In the genomic region with DNA sequence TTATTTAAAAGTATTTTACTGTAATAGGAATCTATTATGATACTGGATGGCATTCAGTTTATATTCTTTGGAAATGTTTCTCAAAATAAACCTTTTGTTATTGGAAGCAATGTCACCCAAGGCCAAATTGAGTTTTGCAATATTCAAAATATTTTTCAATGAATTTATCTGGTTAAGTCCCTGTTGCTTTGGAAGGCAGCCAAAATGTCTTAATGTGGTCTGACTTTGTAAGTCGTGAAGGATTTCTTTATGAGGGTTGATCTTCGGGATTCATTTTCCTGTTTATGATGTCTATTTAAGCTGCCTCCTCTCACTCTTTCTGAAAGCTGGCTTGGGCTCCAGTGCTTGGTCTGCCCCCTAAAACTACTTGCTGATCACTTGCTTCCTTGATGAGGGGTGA, we compare ENCODE assay signal across 14 cellular contexts.
DNase-seq lines count a peak whose midpoint lies in the region; ATAC-seq and TF ChIP-seq lines count a peak whose summit lies in the region.
"Had no signal": no experiment of that assay in that cellular context is flagged by ENCODE, and none has a peak within 500 bp of the region (broad histone marks: within the 10 kb centered on the region; RNA-seq: fewer than 3 reads in every experiment).

No MANE protein-coding gene starts in this region.

- H3K4me3 ChIP-seq in gastroesophageal sphincter (no peak overlapping the region), stomach (no peak overlapping the region)

- TF ChIP-seq POLR2A in gastroesophageal sphincter (IDR thresholded peaks at IDR 0.05) (no peak), stomach (IDR thresholded peaks at IDR 0.05) (no peak)

- H3K36me3 Mint-ChIP-seq in brain: peaks cover 22% of the 10 kb centered on the region
- H3K36me3 Mint-ChIP-seq: activated CD4-positive, alpha-beta memory T cell treated with anti-CD3 and anti-CD28 coated beads for 36 hours had no signal

- H3K27me3 ChIP-seq in gastroesophageal sphincter (no peaks in the 10 kb centered on the region), stomach (no peaks in the 10 kb centered on the region)

- no peak for ATAC-seq in gastroesophageal sphincter
- no peak for ATAC-seq in GM19324 (IDR thresholded peaks at IDR 0.05; ENCODE audit: low FRiP score, unreplicated experiment)
- ATAC-seq: sciatic nerve had no signal

- H3K9me3 ChIP-seq in gastroesophageal sphincter (no peaks in the 10 kb centered on the region), stomach (no peaks in the 10 kb centered on the region)
- H3K9me3 ChIP-seq: Caco-2 had no signal

- 5 to 8% methylated on average over 2 of the region's 2 CpGs for WGBS in gastroesophageal sphincter (ENCODE audit: low coverage in 1 of 2), 2 donors
- 24 to 56% (median 33%) methylated on average over 2 of the region's 2 CpGs for WGBS in stomach, 5 donors

- H3K27ac Mint-ChIP-seq in brain: peak overlapping the region in 4 of 5 experiments; percentile 8 to 73 (median 32)
- H3K27ac Mint-ChIP-seq: activated CD4-positive, alpha-beta memory T cell treated with anti-CD3 and anti-CD28 coated beads for 36 hours had no signal

- no peak for TF ChIP-seq EP300 in gastroesophageal sphincter (IDR thresholded peaks at IDR 0.05)
- no peak for TF ChIP-seq EP300 in stomach (IDR thresholded peaks at IDR 0.05)

- H3K27ac ChIP-seq in gastroesophageal sphincter (peak overlapping the region in 3 of 4 donors; percentile 45 to 60 (median 57)), stomach (peak overlapping the region in 3 of 5 donors; percentile 6 to 58 (median 24))

- no peaks in the 10 kb centered on the region for H3K27me3 Mint-ChIP-seq in brain

- TF ChIP-seq CTCF in brain (conservative IDR thresholded peaks at IDR 0.05): no peak
- TF ChIP-seq CTCF in gastroesophageal sphincter (IDR thresholded peaks at IDR 0.05): no peak
- TF ChIP-seq CTCF in stomach (IDR thresholded peaks at IDR 0.05): no peak

- peaks cover 0 to 35% of the 10 kb centered on the region in 2 donors for H3K36me3 ChIP-seq in gastroesophageal sphincter
- peaks cover 0 to 8% (median 3%) of the 10 kb centered on the region in 4 donors for H3K36me3 ChIP-seq in stomach

- no peaks in the 10 kb centered on the region for H3K9me3 Mint-ChIP-seq in brain
- H3K9me3 Mint-ChIP-seq: activated CD4-positive, alpha-beta memory T cell treated with anti-CD3 and anti-CD28 coated beads for 36 hours had no signal

- DNase-seq in LHCN-M2 (ENCODE audit: low read depth) (peak; percentile 60), stomach (no peak), HT-29 (ENCODE audit: low spot score) (no peak), NAMALWA (ENCODE audit: low spot score) (no peak), NCI-H1092 treated with DMSO at 0.1 percent for 48 hours (lab: John Stamatoyannopoulos, UW) (no peak)
- DNase-seq: activated CD4-positive, alpha-beta memory T cell treated with anti-CD3 and anti-CD28 coated beads for 36 hours; activated gamma-delta T cell; Caco-2; NCI-H1436; NCI-H526 had no signal

- H3K4me3 Mint-ChIP-seq in brain: no peak overlapping the region
- H3K4me3 Mint-ChIP-seq: activated CD4-positive, alpha-beta memory T cell treated with anti-CD3 and anti-CD28 coated beads for 36 hours had no signal

- intact Hi-C loops in stomach (cut with DNase I; ENCODE audit: low total_unique reads): no loop called here

- H3K4me1 ChIP-seq in gastroesophageal sphincter: peaks cover 7 to 56% (median 22%) of the 10 kb centered on the region in 3 donors
- peaks cover 0 to 24% (median 6%) of the 10 kb centered on the region in 4 donors for H3K4me1 ChIP-seq in stomach
- H3K4me1 ChIP-seq: Caco-2 had no signal

- peaks cover 19% of the 10 kb centered on the region for H3K4me1 Mint-ChIP-seq in brain
